Comparison of ENCODE assay signal across 14 cellular contexts in the genomic region with DNA sequence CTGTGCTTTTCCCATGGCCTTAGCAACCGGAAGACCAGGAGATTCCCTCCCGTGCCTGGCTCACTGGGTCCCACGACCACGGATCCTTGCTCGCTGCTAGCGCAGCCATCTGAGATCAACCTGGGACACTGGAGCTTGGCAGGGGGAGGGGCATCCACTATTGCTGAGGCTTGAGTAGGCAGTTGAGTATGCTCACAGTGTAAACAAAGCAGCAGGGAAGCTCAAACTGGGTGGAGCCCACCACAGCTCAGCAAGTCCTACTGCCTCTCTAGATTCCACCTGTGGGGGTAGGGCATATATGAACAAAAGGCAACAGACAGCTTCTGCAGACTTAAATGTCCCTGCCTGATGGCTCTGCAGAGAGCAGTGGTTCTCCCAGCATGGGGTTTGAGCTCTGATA.
"Had no signal": no experiment of that assay in that cellular context is flagged by ENCODE, and none has a peak within 500 bp of the region (broad histone marks: within the 10 kb centered on the region; RNA-seq: fewer than 3 reads in every experiment).

No MANE protein-coding gene starts in this region.

- H3K27ac ChIP-seq: cardiac muscle cell, esophagus squamous epithelium, parathyroid adenoma, sigmoid colon, spleen, upper lobe of right lung had no signal

- H3K9ac ChIP-seq: parathyroid adenoma had no signal

- H3K9me3 ChIP-seq: esophagus squamous epithelium, sigmoid colon, upper lobe of right lung had no signal

- H3K4me1 Mint-ChIP-seq: activated CD4-positive, alpha-beta T cell treated with anti-CD3 and anti-CD28 coated beads, Interleukin-2, amount 10 ng/mL, durations not matched to agents 7 days and 5 days; naive B cell; stimulated activated naive CD8-positive, alpha-beta T cell treated with anti-CD3 and anti-CD28 coated beads, Interleukin-15, amount 100 ng/mL, for 72 hours had no signal

- H3K27ac Mint-ChIP-seq: activated CD4-positive, alpha-beta T cell treated with anti-CD3 and anti-CD28 coated beads, Interleukin-2, amount 10 ng/mL, durations not matched to agents 7 days and 5 days; activated naive CD4-positive, alpha-beta T cell treated with anti-CD3 and anti-CD28 coated beads, Interleukin-2, amount 50 U/mL, for 72 hours; activated T-cell treated with anti-CD3 and anti-CD28 coated beads, Interleukin-2, amount 50 U/mL, for 72 hours; naive B cell; stimulated activated naive CD8-positive, alpha-beta T cell treated with anti-CD3 and anti-CD28 coated beads, Interleukin-15, amount 100 ng/mL, for 72 hours had no signal

- DNase-seq: activated CD4-positive, alpha-beta T cell treated with anti-CD3 and anti-CD28 coated beads, Interleukin-2, amount 10 ng/mL, durations not matched to agents 7 days and 5 days; activated CD4-positive, CD25-positive, alpha-beta regulatory T cell; activated CD8-positive, alpha-beta memory T cell treated with anti-CD3 and anti-CD28 coated beads, Interleukin-2, amount 50 U/mL, for 48 hours; activated gamma-delta T cell; activated T-cell treated with anti-CD3 and anti-CD28 coated beads, Interleukin-2, amount 50 U/mL, for 72 hours; esophagus squamous epithelium; naive B cell; sigmoid colon; spleen; stimulated activated naive CD8-positive, alpha-beta T cell treated with anti-CD3 and anti-CD28 coated beads, Interleukin-15, amount 100 ng/mL, for 72 hours; upper lobe of right lung had no signal

- H3K79me2 ChIP-seq: parathyroid adenoma had no signal

- H3K4me1 ChIP-seq: esophagus squamous epithelium, parathyroid adenoma, sigmoid colon, spleen, upper lobe of right lung had no signal

- H3K4me3 Mint-ChIP-seq: activated CD4-positive, alpha-beta T cell treated with anti-CD3 and anti-CD28 coated beads, Interleukin-2, amount 10 ng/mL, durations not matched to agents 7 days and 5 days; activated T-cell treated with anti-CD3 and anti-CD28 coated beads, Interleukin-2, amount 50 U/mL, for 72 hours; naive B cell; stimulated activated naive CD8-positive, alpha-beta T cell treated with anti-CD3 and anti-CD28 coated beads, Interleukin-15, amount 100 ng/mL, for 72 hours had no signal

- H2AFZ ChIP-seq: parathyroid adenoma had no signal

- ATAC-seq: activated naive CD4-positive, alpha-beta T cell treated with anti-CD3 and anti-CD28 coated beads, Interleukin-2, amount 50 U/mL, for 72 hours; activated T-cell treated with anti-CD3 and anti-CD28 coated beads, Interleukin-2, amount 50 U/mL, for 72 hours; stimulated activated naive CD8-positive, alpha-beta T cell treated with anti-CD3 and anti-CD28 coated beads, Interleukin-15, amount 100 ng/mL, for 72 hours; upper lobe of right lung had no signal

- H3K4me3 ChIP-seq: cardiac muscle cell, esophagus squamous epithelium, sigmoid colon, spleen, upper lobe of right lung had no signal

- H3K27me3 ChIP-seq: cardiac muscle cell, esophagus squamous epithelium, sigmoid colon, spleen, upper lobe of right lung had no signal

- H3K36me3 ChIP-seq: cardiac muscle cell, esophagus squamous epithelium, sigmoid colon, spleen, upper lobe of right lung had no signal

- H3K36me3 Mint-ChIP-seq: naive B cell had no signal

- H3K27me3 Mint-ChIP-seq: activated CD4-positive, alpha-beta T cell treated with anti-CD3 and anti-CD28 coated beads, Interleukin-2, amount 10 ng/mL, durations not matched to agents 7 days and 5 days; naive B cell; stimulated activated naive CD8-positive, alpha-beta T cell treated with anti-CD3 and anti-CD28 coated beads, Interleukin-15, amount 100 ng/mL, for 72 hours had no signal
